1 cellular context compared by ENCODE assay signal in the genomic region with DNA sequence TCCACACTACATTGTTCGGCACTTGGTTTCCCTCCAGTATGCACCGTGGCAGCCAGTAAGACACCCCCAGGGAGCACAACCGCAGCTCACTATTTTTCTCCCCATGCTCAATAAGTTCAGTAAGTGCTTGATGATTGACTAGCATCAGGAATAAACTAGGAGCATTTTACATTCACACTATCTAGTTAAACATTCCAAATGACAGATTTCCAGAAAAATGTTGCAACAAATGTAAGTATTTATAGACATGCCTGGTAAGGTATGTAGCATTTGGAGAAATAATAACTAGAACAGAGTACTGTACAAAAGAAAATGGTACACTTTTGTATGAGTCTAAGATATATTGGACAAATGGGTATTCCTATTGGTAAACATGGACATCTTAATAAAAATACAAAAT.
A peak's percentile ranks its signal among the peaks of the same experiment; 100 is the strongest.
TF ChIP-seq lines count a peak whose summit lies in the region.

No MANE protein-coding gene starts in this region.

TF ChIP-seq in IMR-90, 13 proteins besides CTCF, POLR2A, EP300 and RAD21 (continued from another document):
- TF ChIP-seq, protein P1, sequence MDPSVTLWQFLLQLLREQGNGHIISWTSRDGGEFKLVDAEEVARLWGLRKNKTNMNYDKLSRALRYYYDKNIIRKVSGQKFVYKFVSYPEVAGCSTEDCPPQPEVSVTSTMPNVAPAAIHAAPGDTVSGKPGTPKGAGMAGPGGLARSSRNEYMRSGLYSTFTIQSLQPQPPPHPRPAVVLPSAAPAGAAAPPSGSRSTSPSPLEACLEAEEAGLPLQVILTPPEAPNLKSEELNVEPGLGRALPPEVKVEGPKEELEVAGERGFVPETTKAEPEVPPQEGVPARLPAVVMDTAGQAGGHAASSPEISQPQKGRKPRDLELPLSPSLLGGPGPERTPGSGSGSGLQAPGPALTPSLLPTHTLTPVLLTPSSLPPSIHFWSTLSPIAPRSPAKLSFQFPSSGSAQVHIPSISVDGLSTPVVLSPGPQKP (IDR thresholded peaks at IDR 0.05; ENCODE audit: borderline replicate concordance, low read depth, low read length), result no peak
- TF ChIP-seq BHLHE40 (IDR thresholded peaks at IDR 0.05; ENCODE audit: low read depth, low read length) (no peak), MAFK (IDR thresholded peaks at IDR 0.05; ENCODE audit: low read depth, low read length) (no peak), CEBPB (IDR thresholded peaks at IDR 0.05; ENCODE audit: low read depth, low read length) (peak; percentile 56; the same call in 1 of the 2 replicates), RFX5 (IDR thresholded peaks at IDR 0.05; ENCODE audit: low read depth, low read length) (no peak)
- TF ChIP-seq, protein P2, sequence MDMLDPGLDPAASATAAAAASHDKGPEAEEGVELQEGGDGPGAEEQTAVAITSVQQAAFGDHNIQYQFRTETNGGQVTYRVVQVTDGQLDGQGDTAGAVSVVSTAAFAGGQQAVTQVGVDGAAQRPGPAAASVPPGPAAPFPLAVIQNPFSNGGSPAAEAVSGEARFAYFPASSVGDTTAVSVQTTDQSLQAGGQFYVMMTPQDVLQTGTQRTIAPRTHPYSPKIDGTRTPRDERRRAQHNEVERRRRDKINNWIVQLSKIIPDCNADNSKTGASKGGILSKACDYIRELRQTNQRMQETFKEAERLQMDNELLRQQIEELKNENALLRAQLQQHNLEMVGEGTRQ (IDR thresholded peaks at IDR 0.05; ENCODE audit: low read depth, low read length), result no peak
